Comparison of ENCODE assay signal across 12 cellular contexts in the genomic region with DNA sequence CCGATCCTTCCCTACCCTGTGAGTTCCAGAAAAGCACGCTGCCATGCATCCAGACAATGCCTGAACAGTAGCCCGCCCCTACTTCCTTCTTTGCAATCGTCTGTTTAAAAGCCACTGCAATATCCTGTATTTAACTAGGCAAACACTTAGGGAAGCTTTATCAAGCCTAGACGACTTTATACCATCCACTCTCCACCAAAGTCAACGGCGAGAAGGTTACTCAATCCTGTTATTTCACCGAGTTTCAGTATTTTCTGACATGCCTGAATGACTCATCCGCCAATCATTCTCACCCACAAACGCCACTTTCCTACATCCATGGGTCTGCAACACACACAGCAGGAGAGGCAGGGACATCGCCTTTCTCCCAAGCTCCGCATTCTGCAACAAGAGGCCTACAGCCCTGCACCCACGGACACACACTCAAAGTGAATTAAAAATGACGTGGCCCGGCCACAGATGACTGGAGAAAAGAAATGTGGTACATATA. TPM values are rescaled to one million over a fixed set of nuclear protein-coding genes. Genes with fewer than 3 reads are reported as not detected.
DNase-seq lines count a peak whose midpoint lies in the region; ATAC-seq and TF ChIP-seq lines count a peak whose summit lies in the region.
"Had no signal": no experiment of that assay in that cellular context is flagged by ENCODE, and none has a peak within 500 bp of the region (broad histone marks: within the 10 kb centered on the region; RNA-seq: fewer than 3 reads in every experiment).

No MANE protein-coding gene starts in this region.

- TF ChIP-seq CTCF in activated CD8-positive, alpha-beta T cell treated with anti-CD3 and anti-CD28 coated beads for 36 hours (IDR thresholded peaks at IDR 0.05) = no peak

- H3K27me3 ChIP-seq in MG63 = no peaks in the 10 kb centered on the region

- no peak overlapping the region for H3K4me3 ChIP-seq in MG63
- no peak overlapping the region for H3K4me3 ChIP-seq in mesodermal cell (ENCODE audit: extremely low read depth, insufficient read depth, low read length, poor library complexity, severe bottlenecking)

- H3K27ac Mint-ChIP-seq in activated T-helper 1 cell treated with anti-CD3 and anti-CD28 coated beads, Interleukin-12 subunit alpha, Interleukin-12 subunit beta, Interleukin-2, Interleukin-4 antibody, amounts not matched to agents 30 ng/mL and 10 ng/mL and 1 ng/mL, durations not matched to agents 14 hours and 24 hours and 36 hours = no peak overlapping the region
- no peak overlapping the region for H3K27ac Mint-ChIP-seq in activated CD8-positive, alpha-beta T cell treated with anti-CD3 and anti-CD28 coated beads for 36 hours
- H3K27ac Mint-ChIP-seq: effector memory CD8-positive, alpha-beta T cell; nephron had no signal

- WGBS in mesodermal cell (ENCODE audit: insufficient coverage in 2 of 2), 2 experiments = 62 to 65% methylated on average over 6 to 10 of the region's 15 CpGs

- peaks cover 4% of the 10 kb centered on the region for H3K27me3 Mint-ChIP-seq in activated T-helper 1 cell treated with anti-CD3 and anti-CD28 coated beads, Interleukin-12 subunit alpha, Interleukin-12 subunit beta, Interleukin-2, Interleukin-4 antibody, amounts not matched to agents 30 ng/mL and 10 ng/mL and 1 ng/mL, durations not matched to agents 14 hours and 24 hours and 36 hours (ENCODE audit: insufficient read depth)
- H3K27me3 Mint-ChIP-seq in activated CD8-positive, alpha-beta T cell treated with anti-CD3 and anti-CD28 coated beads for 36 hours = peaks cover 3% of the 10 kb centered on the region

- H3K4me1 ChIP-seq in mesodermal cell (ENCODE audit: control insufficient read depth, insufficient read depth, low read length, poor library complexity, severe bottlenecking) = peaks cover 13% of the 10 kb centered on the region

- H3K36me3 ChIP-seq in MG63 (no peaks in the 10 kb centered on the region), mesodermal cell (ENCODE audit: control insufficient read depth, insufficient read depth, low read length) (no peaks in the 10 kb centered on the region)

- intact Hi-C loops in activated T-helper 1 cell treated with anti-CD3 and anti-CD28 coated beads, Interleukin-12 subunit alpha, Interleukin-12 subunit beta, Interleukin-2, Interleukin-4 antibody, amounts not matched to agents 30 ng/mL and 10 ng/mL and 1 ng/mL, durations not matched to agents 14 hours and 24 hours and 36 hours (cut with micrococcal nuclease) = no loop called here
- intact Hi-C loops in activated CD8-positive, alpha-beta T cell treated with anti-CD3 and anti-CD28 coated beads for 36 hours (cut with micrococcal nuclease) = no loop called here

- peak overlapping the region; percentile 71 for H3K27ac ChIP-seq in mesodermal cell (ENCODE audit: low read depth, low read length, severe bottlenecking)

- no peaks in the 10 kb centered on the region for H3K9me3 Mint-ChIP-seq in activated T-helper 1 cell treated with anti-CD3 and anti-CD28 coated beads, Interleukin-12 subunit alpha, Interleukin-12 subunit beta, Interleukin-2, Interleukin-4 antibody, amounts not matched to agents 30 ng/mL and 10 ng/mL and 1 ng/mL, durations not matched to agents 14 hours and 24 hours and 36 hours
- H3K9me3 Mint-ChIP-seq in activated CD8-positive, alpha-beta T cell treated with anti-CD3 and anti-CD28 coated beads for 36 hours = no peaks in the 10 kb centered on the region
- H3K9me3 Mint-ChIP-seq: effector memory CD8-positive, alpha-beta T cell; nephron had no signal

- no peak for ATAC-seq in activated CD8-positive, alpha-beta T cell treated with anti-CD3 and anti-CD28 coated beads for 36 hours
- ATAC-seq in GM18868 (IDR thresholded peaks at IDR 0.05; ENCODE audit: unreplicated experiment) = no peak
- ATAC-seq: effector memory CD8-positive, alpha-beta T cell had no signal

- DNase-seq in DMS153 treated with DMSO at 0.1 percent for 48 hours (lab: John Stamatoyannopoulos, UW; ENCODE audit: unreplicated experiment) (peak; percentile 39), MG63 (peak; percentile 38), astrocyte of the hippocampus (ENCODE audit: low read depth, low spot score) (peak; percentile 96), hypothalamus (lab: John Stamatoyannopoulos, UW) (no peak)
- DNase-seq in activated T-helper 1 cell treated with anti-CD3 and anti-CD28 coated beads, Interleukin-12 subunit alpha, Interleukin-12 subunit beta, Interleukin-2, Interleukin-4 antibody, amounts not matched to agents 30 ng/mL and 10 ng/mL and 1 ng/mL, durations not matched to agents 14 hours and 24 hours and 36 hours (ENCODE audit: low spot score) = no peak
- no peak for DNase-seq in activated CD8-positive, alpha-beta T cell treated with anti-CD3 and anti-CD28 coated beads for 36 hours
- DNase-seq: activated CD4-positive, alpha-beta T cell treated with anti-CD3 and anti-CD28 coated beads, Interleukin-2, amount 50 U/mL, for 4 hours; effector memory CD8-positive, alpha-beta T cell; NCI-H146 had no signal

- no peaks in the 10 kb centered on the region for H3K4me1 Mint-ChIP-seq in activated T-helper 1 cell treated with anti-CD3 and anti-CD28 coated beads, Interleukin-12 subunit alpha, Interleukin-12 subunit beta, Interleukin-2, Interleukin-4 antibody, amounts not matched to agents 30 ng/mL and 10 ng/mL and 1 ng/mL, durations not matched to agents 14 hours and 24 hours and 36 hours (ENCODE audit: low read depth)
- no peaks in the 10 kb centered on the region for H3K4me1 Mint-ChIP-seq in activated CD8-positive, alpha-beta T cell treated with anti-CD3 and anti-CD28 coated beads for 36 hours (ENCODE audit: low read depth)

- CTCF ChIA-PET in activated CD8-positive, alpha-beta T cell treated with anti-CD3 and anti-CD28 coated beads for 36 hours (lab: Charles Lee) = interaction anchor here (1.6 kb wide), 1 partner anchor 14 kb away, joined by 5 read pairs; no protein-coding TSS in a partner anchor

- POLR2A ChIA-PET in activated CD8-positive, alpha-beta T cell treated with anti-CD3 and anti-CD28 coated beads for 36 hours (lab: Charles Lee) = no interaction called here

- no peaks in the 10 kb centered on the region for H3K36me3 Mint-ChIP-seq in activated T-helper 1 cell treated with anti-CD3 and anti-CD28 coated beads, Interleukin-12 subunit alpha, Interleukin-12 subunit beta, Interleukin-2, Interleukin-4 antibody, amounts not matched to agents 30 ng/mL and 10 ng/mL and 1 ng/mL, durations not matched to agents 14 hours and 24 hours and 36 hours (ENCODE audit: low read depth)
- H3K36me3 Mint-ChIP-seq in activated CD8-positive, alpha-beta T cell treated with anti-CD3 and anti-CD28 coated beads for 36 hours (ENCODE audit: low read depth) = no peaks in the 10 kb centered on the region

- H3K4me3 Mint-ChIP-seq in activated T-helper 1 cell treated with anti-CD3 and anti-CD28 coated beads, Interleukin-12 subunit alpha, Interleukin-12 subunit beta, Interleukin-2, Interleukin-4 antibody, amounts not matched to agents 30 ng/mL and 10 ng/mL and 1 ng/mL, durations not matched to agents 14 hours and 24 hours and 36 hours = no peak overlapping the region
- H3K4me3 Mint-ChIP-seq in activated CD8-positive, alpha-beta T cell treated with anti-CD3 and anti-CD28 coated beads for 36 hours = no peak overlapping the region
- H3K4me3 Mint-ChIP-seq: effector memory CD8-positive, alpha-beta T cell; nephron had no signal

- H3K9me3 ChIP-seq in MG63 = no peaks in the 10 kb centered on the region
- H3K9me3 ChIP-seq in mesodermal cell (ENCODE audit: control insufficient read depth, low read length) = no peaks in the 10 kb centered on the region

RNA-seq across cellular contexts. Expression of gene CELSR1, which starts 9.3 kb away (rescaled TPM):
- 0.30 and 0.59 TPM in 2 replicates for total RNA-seq in MG63 (2014; rRNA removed; shearing (Covaris generic); ENCODE audit: low replicate concordance)
- polyA plus RNA-seq in mesodermal cell (2013, experiment 1 of 2) = 6.8 TPM
- polyA plus RNA-seq in mesodermal cell (2013, experiment 2 of 2) = 5.1 TPM
- total RNA-seq in activated T-helper 1 cell treated with anti-CD3 and anti-CD28 coated beads, Interleukin-12 subunit alpha, Interleukin-12 subunit beta, Interleukin-2, Interleukin-4 antibody, amounts not matched to agents 30 ng/mL and 10 ng/mL and 1 ng/mL, durations not matched to agents 14 hours and 24 hours and 36 hours = 0.39 and 0.44 TPM in 2 replicates
- total RNA-seq in activated CD8-positive, alpha-beta T cell treated with anti-CD3 and anti-CD28 coated beads for 36 hours = under 1 TPM; 0.25 to 0.36 TPM

Comparison
In these comparisons a context has a peak if more than half of its experiments do, and no peak if none do; other contexts are left out.
1. DNase-seq: peak in DMS153 treated with DMSO at 0.1 percent for 48 hours (single experiment), MG63 (single experiment) and astrocyte of the hippocampus (single experiment); none in hypothalamus (0 of 51), activated T-helper 1 cell treated with anti-CD3 and anti-CD28 coated beads, Interleukin-12 subunit alpha, Interleukin-12 subunit beta, Interleukin-2, Interleukin-4 antibody, amounts not matched to agents 30 ng/mL and 10 ng/mL and 1 ng/mL, durations not matched to agents 14 hours and 24 hours and 36 hours (single experiment) and activated CD8-positive, alpha-beta T cell treated with anti-CD3 and anti-CD28 coated beads for 36 hours (single experiment).